ENCODE assay signal across 17 cellular contexts in genomic region chr2:236001166-236001828, GRCh38.
"Had no signal": no experiment of that assay in that cellular context is flagged by ENCODE, and none has a peak within 500 bp of the region (broad histone marks: within the 10 kb centered on the region; RNA-seq: fewer than 3 reads in every experiment).

No MANE protein-coding gene starts in this region.

- ATAC-seq: activated T-cell treated with anti-CD3 and anti-CD28 coated beads, Interleukin-2, amount 50 U/mL, for 4 hours; left ventricle myocardium superior had no signal

- H3K4me2 ChIP-seq: smooth muscle cell had no signal

- FAIRE-seq: endometrium, islet of Langerhans had no signal

- H3K4me3 Mint-ChIP-seq: activated naive CD8-positive, alpha-beta T cell treated with anti-CD3 and anti-CD28 coated beads for 36 hours; activated T-cell treated with anti-CD3 and anti-CD28 coated beads, Interleukin-2, amount 50 U/mL, for 4 hours had no signal

- H3K9me3 Mint-ChIP-seq: activated naive CD8-positive, alpha-beta T cell treated with anti-CD3 and anti-CD28 coated beads for 36 hours; activated T-cell treated with anti-CD3 and anti-CD28 coated beads, Interleukin-2, amount 50 U/mL, for 4 hours had no signal

- H3K4me3 ChIP-seq: esophagus squamous epithelium, heart left ventricle, right atrium auricular region, smooth muscle cell, thoracic aorta had no signal

- H3K36me3 Mint-ChIP-seq: activated naive CD8-positive, alpha-beta T cell treated with anti-CD3 and anti-CD28 coated beads for 36 hours had no signal

- H3K79me2 ChIP-seq: parathyroid adenoma had no signal

- H3K4me1 Mint-ChIP-seq: activated naive CD8-positive, alpha-beta T cell treated with anti-CD3 and anti-CD28 coated beads for 36 hours had no signal

- H3K27me3 ChIP-seq: brain microvascular endothelial cell, esophagus squamous epithelium, heart left ventricle, right atrium auricular region had no signal

- DNase-seq: activated CD4-positive, alpha-beta T cell treated with anti-CD3 and anti-CD28 coated beads, Interleukin-2, amount 50 U/mL, for 4 hours; activated CD4-positive, CD25-positive, alpha-beta regulatory T cell treated with anti-CD3 and anti-CD28 coated beads, Interleukin-2, amount 50 U/mL, for 72 hours; activated effector memory CD4-positive, alpha-beta T cell treated with anti-CD3 and anti-CD28 coated beads, Interleukin-2, amount 50 U/mL, for 16 hours; activated naive CD8-positive, alpha-beta T cell treated with anti-CD3 and anti-CD28 coated beads for 36 hours; activated T-cell treated with anti-CD3 and anti-CD28 coated beads, Interleukin-2, amount 50 U/mL, for 4 hours; brain microvascular endothelial cell; cerebellar nuclear complex; esophagus squamous epithelium; left ventricle myocardium superior; stimulated activated naive CD4-positive, alpha-beta T cell had no signal

- H3K9ac ChIP-seq: parathyroid adenoma had no signal

- H3K36me3 ChIP-seq: brain microvascular endothelial cell, heart left ventricle, right atrium auricular region, thoracic aorta had no signal

- H3K27ac Mint-ChIP-seq: activated naive CD8-positive, alpha-beta T cell treated with anti-CD3 and anti-CD28 coated beads for 36 hours had no signal

- H3K9me3 ChIP-seq: esophagus squamous epithelium, heart left ventricle, right atrium auricular region, thoracic aorta had no signal

- H2AFZ ChIP-seq: parathyroid adenoma had no signal

- H3K4me1 ChIP-seq: esophagus squamous epithelium, heart left ventricle, parathyroid adenoma, right atrium auricular region had no signal

- H3K27ac ChIP-seq: brain microvascular endothelial cell, esophagus squamous epithelium, parathyroid adenoma, right atrium auricular region, thoracic aorta had no signal
